ENCODE assay signal across 16 cellular contexts in the genomic region with DNA sequence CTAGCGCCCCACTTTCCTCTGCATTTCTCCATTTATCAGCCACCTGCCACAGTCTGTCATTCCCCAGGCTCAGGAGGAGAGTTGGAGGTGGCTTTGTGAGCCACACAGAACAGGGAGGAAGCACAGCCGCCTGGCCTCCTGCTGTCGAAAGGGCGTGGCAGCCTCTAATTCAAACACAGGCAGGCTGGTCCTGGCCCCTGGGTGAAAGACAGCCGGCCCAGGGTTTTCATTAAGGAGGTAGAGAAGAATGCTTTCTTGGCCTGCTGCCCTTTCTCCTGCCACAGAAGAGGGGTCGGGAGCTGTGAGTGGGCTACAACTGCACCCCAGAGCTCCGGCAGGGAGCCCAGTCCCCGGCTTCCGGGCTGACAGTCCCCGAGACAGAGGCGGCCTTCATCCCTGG.
DNase-seq lines count a peak whose midpoint lies in the region; ATAC-seq and TF ChIP-seq lines count a peak whose summit lies in the region.
"Had no signal": no experiment of that assay in that cellular context is flagged by ENCODE, and none has a peak within 500 bp of the region (broad histone marks: within the 10 kb centered on the region; RNA-seq: fewer than 3 reads in every experiment).

No MANE protein-coding gene starts in this region.

- peak; percentile 69; the same call in 1 of the 2 replicates for ATAC-seq in Panc1
- ATAC-seq in left lobe of liver = peak; percentile 13
- no peak for ATAC-seq in GM21390 (IDR thresholded peaks at IDR 0.05; ENCODE audit: unreplicated experiment)

- no peaks in the 10 kb centered on the region for H3K4me1 ChIP-seq in HUES48 (ENCODE audit: control insufficient read depth, insufficient read depth, low read length)
- H3K4me1 ChIP-seq in Panc1 (ENCODE audit: control insufficient read depth, insufficient read depth, low read length) = no peaks in the 10 kb centered on the region
- H3K4me1 ChIP-seq: sigmoid colon, SJSA1, transverse colon had no signal

- no peak for TF ChIP-seq CTCF in Panc1 (IDR thresholded peaks at IDR 0.05)

- no peak overlapping the region for H3K9ac ChIP-seq in HUES48 (ENCODE audit: low read depth, low read length)

- CTCF ChIA-PET in Panc1 (lab: Charles Lee) = no interaction called here

- H3K9me3 ChIP-seq in HUES48 (ENCODE audit: control insufficient read depth, insufficient read depth, low read length) = no peaks in the 10 kb centered on the region
- H3K9me3 ChIP-seq in Panc1 (ENCODE audit: control insufficient read depth, insufficient read depth, low read depth, low read length) = no peaks in the 10 kb centered on the region
- H3K9me3 ChIP-seq: sigmoid colon, SJSA1, transverse colon had no signal

- intact Hi-C loops in Panc1 (cut with micrococcal nuclease; ENCODE audit: unreplicated experiment) = no loop called here

- H3K27me3 ChIP-seq in HUES48 (ENCODE audit: control insufficient read depth, insufficient read depth, low read length) (peaks cover 65% of the 10 kb centered on the region), Panc1 (ENCODE audit: control insufficient read depth, insufficient read depth, low read length) (no peaks in the 10 kb centered on the region; the same call in 1 of the 2 replicates)
- H3K27me3 ChIP-seq: SJSA1, transverse colon had no signal

- BruUV-seq in Panc1 (replicated peaks; lab: Mats Ljungman, UMichigan) = no TSS peak

- no peaks in the 10 kb centered on the region for H3K36me3 ChIP-seq in HUES48 (ENCODE audit: control insufficient read depth, insufficient read depth, low read length)
- H3K36me3 ChIP-seq in Panc1 (ENCODE audit: control insufficient read depth, insufficient read depth, low read length) = no peaks in the 10 kb centered on the region
- H3K36me3 ChIP-seq: sigmoid colon, SJSA1, transverse colon had no signal

- DNase-seq in COR-L47 (lab: John Stamatoyannopoulos, UW) = peak; percentile 11
- no peak for DNase-seq in Panc1 (ENCODE audit: low read depth, low spot score)
- DNase-seq in left lobe of liver (ENCODE audit: low spot score) = no peak
- DNase-seq in globus pallidus (ENCODE audit: low spot score) = no peak
- no peak for DNase-seq in HuH-7.5 (ENCODE audit: low spot score)
- DNase-seq in GM19240 (ENCODE audit: insufficient read length, low spot score) = no peak
- DNase-seq: activated CD4-positive, alpha-beta memory T cell treated with anti-CD3 and anti-CD28 coated beads, Interleukin-2, amount 10 ng/mL, durations not matched to agents 7 days and 5 days; foreskin melanocyte; KBM-7; NCI-H1694; sigmoid colon; stimulated activated CD4-positive, alpha-beta T cell treated with anti-CD3 and anti-CD28 coated beads, Interleukin-4, amount 100 ng/mL, for 24 hours; transverse colon had no signal

- POLR2A ChIA-PET in Panc1 (lab: Charles Lee) = no interaction called here

- in situ Hi-C loops in Panc1 (cut with HindIII; ENCODE audit: low pct_unique_long_range_greater_than_20kb, low sequenced_read_pairs) = no loop called here

- H3K4me3 ChIP-seq in HUES48 (ENCODE audit: low read depth, low read length) = no peak overlapping the region
- H3K4me3 ChIP-seq in Panc1 (ENCODE audit: low read depth in 2 of 2, low read length in 2 of 2) = no peak overlapping the region
- H3K4me3 ChIP-seq: sigmoid colon, SJSA1, transverse colon had no signal

- peak overlapping the region; percentile 19 for H3K27ac ChIP-seq in HUES48 (ENCODE audit: low read depth, low read length)
- no peak overlapping the region for H3K27ac ChIP-seq in Panc1 (ENCODE audit: low read length)
- H3K27ac ChIP-seq: sigmoid colon, SJSA1, transverse colon had no signal
